1 cellular context compared by ENCODE assay signal in genomic region chr17:19507673-19508326, GRCh38.
TF ChIP-seq lines count a peak whose summit lies in the region.

No MANE protein-coding gene starts in this region.

TF ChIP-seq in HepG2, 621 proteins besides CTCF, POLR2A, EP300 and RAD21 (continued from another document):
- TF ChIP-seq CENPX (CRISPR knock-in tag; IDR thresholded peaks at IDR 0.05) (no peak), NCOA1 (CRISPR knock-in tag; IDR thresholded peaks at IDR 0.05) (no peak), HMGA1 (CRISPR knock-in tag; conservative IDR thresholded peaks at IDR 0.05) (no peak), PLRG1 (conservative IDR thresholded peaks at IDR 0.05) (no peak), ZNF670 (CRISPR knock-in tag; IDR thresholded peaks at IDR 0.05; ENCODE audit: borderline replicate concordance) (no peak; the same call in 1 of the 2 replicates), MAZ (IDR thresholded peaks at IDR 0.05; ENCODE audit: borderline replicate concordance, low read depth, low read length) (no peak), MAZ (CRISPR knock-in tag; IDR thresholded peaks at IDR 0.05; ENCODE audit: low read depth) (peak; percentile 69; the same call in 1 of the 2 replicates), PRDM10 (CRISPR knock-in tag; IDR thresholded peaks at IDR 0.05; ENCODE audit: low read depth) (no peak), DRAP1 (CRISPR knock-in tag; IDR thresholded peaks at IDR 0.05) (peak; percentile 41; the same call in 1 of the 2 replicates), LCORL (IDR thresholded peaks at IDR 0.05) (no peak), LCORL (CRISPR knock-in tag; IDR thresholded peaks at IDR 0.05) (no peak), REPIN1 (CRISPR knock-in tag; IDR thresholded peaks at IDR 0.05; ENCODE audit: borderline replicate concordance, low read depth) (peak; percentile 69; the same call in 1 of the 2 replicates), ZNF382 (CRISPR knock-in tag; IDR thresholded peaks at IDR 0.05; ENCODE audit: borderline replicate concordance) (no peak), ZNF430 (CRISPR knock-in tag; IDR thresholded peaks at IDR 0.05) (no peak; the same call in 1 of the 2 replicates), ZNF800 (CRISPR knock-in tag; IDR thresholded peaks at IDR 0.05) (peak; percentile 76; the same call in 1 of the 2 replicates), ZNF275 (CRISPR knock-in tag; IDR thresholded peaks at IDR 0.05; ENCODE audit: borderline replicate concordance) (no peak), JUNB (CRISPR knock-in tag; IDR thresholded peaks at IDR 0.05; ENCODE audit: borderline replicate concordance) (no peak), ZNF253 (CRISPR knock-in tag; IDR thresholded peaks at IDR 0.05; ENCODE audit: borderline replicate concordance) (no peak), ZNF460 (CRISPR knock-in tag; IDR thresholded peaks at IDR 0.05; ENCODE audit: borderline replicate concordance) (no peak), KLF13 (CRISPR knock-in tag; IDR thresholded peaks at IDR 0.05) (no peak), MTA1 (CRISPR knock-in tag; IDR thresholded peaks at IDR 0.05; ENCODE audit: borderline replicate concordance) (peak; percentile 41; the same call in 1 of the 2 replicates)
